Comparison of ENCODE assay signal across 21 cellular contexts in genomic region chr9:124602632-124603031, GRCh38.
"Had no signal": no experiment of that assay in that cellular context is flagged by ENCODE, and none has a peak within 500 bp of the region (broad histone marks: within the 10 kb centered on the region; RNA-seq: fewer than 3 reads in every experiment).

No MANE protein-coding gene starts in this region.

- H3K9me3 Mint-ChIP-seq: activated naive CD8-positive, alpha-beta T cell treated with anti-CD3 and anti-CD28 coated beads for 36 hours; activated T-helper 17 cell treated with anti-CD3 and anti-CD28 coated beads, Interleukin-2, amount 50 U/mL, for 72 hours; dendritic cell treated with granulocyte-macrophage colony-stimulating factor and Interleukin-4, amounts not matched to agents 40 ng/mL and 50 ng/mL, for 4 days had no signal

- H3K9me3 ChIP-seq: heart right ventricle, tibial artery had no signal

- H3K27ac ChIP-seq: cardiac muscle cell, heart right ventricle, tibial artery had no signal

- ATAC-seq: activated CD8-positive, alpha-beta memory T cell treated with anti-CD3 and anti-CD28 coated beads, Interleukin-2, amount 10 ng/mL, durations not matched to agents 7 days and 5 days; activated T-helper 17 cell treated with anti-CD3 and anti-CD28 coated beads, Interleukin-2, amount 50 U/mL, for 72 hours; heart right ventricle; T-helper 17 cell had no signal

- H3K27ac Mint-ChIP-seq: activated CD8-positive, alpha-beta memory T cell treated with anti-CD3 and anti-CD28 coated beads, Interleukin-2, amount 10 ng/mL, durations not matched to agents 7 days and 5 days; activated naive CD8-positive, alpha-beta T cell treated with anti-CD3 and anti-CD28 coated beads for 36 hours; activated T-helper 17 cell treated with anti-CD3 and anti-CD28 coated beads, Interleukin-2, amount 50 U/mL, for 72 hours; dendritic cell treated with granulocyte-macrophage colony-stimulating factor and Interleukin-4, amounts not matched to agents 40 ng/mL and 50 ng/mL, for 4 days; immature natural killer cell; nephron progenitor cell; T-helper 17 cell had no signal

- H3K4me3 Mint-ChIP-seq: activated CD8-positive, alpha-beta memory T cell treated with anti-CD3 and anti-CD28 coated beads, Interleukin-2, amount 10 ng/mL, durations not matched to agents 7 days and 5 days; activated naive CD8-positive, alpha-beta T cell treated with anti-CD3 and anti-CD28 coated beads for 36 hours; activated T-helper 17 cell treated with anti-CD3 and anti-CD28 coated beads, Interleukin-2, amount 50 U/mL, for 72 hours; dendritic cell treated with granulocyte-macrophage colony-stimulating factor and Interleukin-4, amounts not matched to agents 40 ng/mL and 50 ng/mL, for 4 days; immature natural killer cell; nephron progenitor cell; T-helper 17 cell had no signal

- H3K36me3 Mint-ChIP-seq: activated CD8-positive, alpha-beta memory T cell treated with anti-CD3 and anti-CD28 coated beads, Interleukin-2, amount 10 ng/mL, durations not matched to agents 7 days and 5 days; activated naive CD8-positive, alpha-beta T cell treated with anti-CD3 and anti-CD28 coated beads for 36 hours; immature natural killer cell had no signal

- H3K36me3 ChIP-seq: cardiac muscle cell, heart right ventricle, tibial artery had no signal

- H3K27me3 Mint-ChIP-seq: dendritic cell treated with granulocyte-macrophage colony-stimulating factor and Interleukin-4, amounts not matched to agents 40 ng/mL and 50 ng/mL, for 4 days had no signal

- H3K4me1 Mint-ChIP-seq: activated CD8-positive, alpha-beta memory T cell treated with anti-CD3 and anti-CD28 coated beads, Interleukin-2, amount 10 ng/mL, durations not matched to agents 7 days and 5 days; activated naive CD8-positive, alpha-beta T cell treated with anti-CD3 and anti-CD28 coated beads for 36 hours; activated T-helper 17 cell treated with anti-CD3 and anti-CD28 coated beads, Interleukin-2, amount 50 U/mL, for 72 hours; immature natural killer cell had no signal

- DNase-seq: activated CD4-positive, alpha-beta T cell treated with anti-CD3 and anti-CD28 coated beads, Interleukin-2, amount 50 U/mL, for 48 hours; activated CD8-positive, alpha-beta memory T cell treated with anti-CD3 and anti-CD28 coated beads, Interleukin-2, amount 10 ng/mL, durations not matched to agents 7 days and 5 days; activated naive CD4-positive, alpha-beta T cell; activated naive CD8-positive, alpha-beta T cell treated with anti-CD3 and anti-CD28 coated beads for 36 hours; activated T-cell treated with anti-CD3 and anti-CD28 coated beads, Interleukin-2, amount 50 U/mL, for 1 hour; amniotic stem cell; effector CD8-positive, alpha-beta T cell; heart right ventricle; immature natural killer cell; kidney glomerular epithelial cell; midbrain; nephron progenitor cell; stimulated activated CD4-positive, alpha-beta T cell treated with anti-CD3 and anti-CD28 coated beads, Interleukin-12 subunit alpha, Interleukin-12 subunit beta, amount 100 ng/mL, for 4 hours; stimulated activated CD4-positive, alpha-beta T cell treated with anti-CD3 and anti-CD28 coated beads, Interleukin-1b, Interleukin-23, amount 100 ng/mL, for 48 hours; stimulated activated CD8-positive, alpha-beta memory T cell treated with anti-CD3 and anti-CD28 coated beads, Interleukin-4, amount 100 ng/mL, for 48 hours; stimulated activated naive CD4-positive, alpha-beta T cell; T-helper 17 cell; tibial artery had no signal

- H3K4me3 ChIP-seq: cardiac muscle cell, heart right ventricle, tibial artery had no signal

- H3K4me1 ChIP-seq: heart right ventricle, tibial artery had no signal

- H3K27me3 ChIP-seq: cardiac muscle cell, heart right ventricle had no signal
